21 cellular contexts compared by ENCODE assay signal in the genomic region with DNA sequence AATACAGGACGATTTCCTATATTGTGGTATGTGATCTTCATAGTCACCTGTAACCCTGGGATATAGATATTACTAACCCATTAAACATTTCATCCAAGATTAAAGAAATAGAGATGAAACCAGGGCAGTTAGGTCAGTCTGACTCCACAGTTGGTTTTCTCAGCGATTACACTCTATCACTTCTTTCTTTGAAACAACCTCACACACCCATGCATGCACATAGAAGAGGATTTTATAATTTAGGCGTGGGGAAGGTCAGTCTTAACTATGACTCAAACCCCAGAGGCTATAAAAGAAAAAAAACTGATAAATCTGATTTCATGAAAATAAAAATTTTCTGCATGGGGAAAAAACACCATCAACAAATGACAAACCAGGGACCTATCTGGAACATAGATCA.
"Had no signal": no experiment of that assay in that cellular context is flagged by ENCODE, and none has a peak within 500 bp of the region (broad histone marks: within the 10 kb centered on the region; RNA-seq: fewer than 3 reads in every experiment).

No MANE protein-coding gene starts in this region.

- H3K4me1 ChIP-seq: uterus had no signal

- DNase-seq: effector CD4-positive, alpha-beta T cell; endodermal cell; erythroblast; foreskin keratinocyte; head of caudate nucleus; kidney; mesendoderm; naive thymus-derived CD4-positive, alpha-beta T cell; nephron progenitor cell; sigmoid colon; stimulated activated CD4-positive, alpha-beta T cell treated with anti-CD3 and anti-CD28 coated beads, Interleukin-2, amount 100 ng/mL, for 24 hours; stimulated activated CD4-positive, alpha-beta T cell treated with anti-CD3 and anti-CD28 coated beads, Interleukin-4, amount 100 ng/mL, for 4 hours; stimulated activated naive CD4-positive, alpha-beta T cell; stomach; uterus had no signal

- H3K4me1 Mint-ChIP-seq: endodermal cell had no signal

- H3K4me3 ChIP-seq: coronary artery, hepatocyte, prostate gland, sigmoid colon, skin epidermis, stomach, upper lobe of left lung, uterus had no signal

- H3K9me3 ChIP-seq: prostate gland, sigmoid colon, stomach, upper lobe of left lung, uterus had no signal

- ATAC-seq: foreskin keratinocyte; naive thymus-derived CD4-positive, alpha-beta T cell had no signal

- H3K27ac Mint-ChIP-seq: endodermal cell, nephron progenitor cell had no signal

- H3K9me3 Mint-ChIP-seq: endodermal cell had no signal

- H3K27me3 ChIP-seq: hepatocyte, sigmoid colon, stomach, upper lobe of left lung, uterus had no signal

- H3K27me3 Mint-ChIP-seq: naive thymus-derived CD4-positive, alpha-beta T cell had no signal

- H3K4me3 Mint-ChIP-seq: endodermal cell, nephron progenitor cell had no signal

- H3K36me3 ChIP-seq: prostate gland, sigmoid colon, stomach, upper lobe of left lung, uterus had no signal

- H3K27ac ChIP-seq: coronary artery, foreskin keratinocyte, hepatocyte, parathyroid adenoma, prostate gland, skin epidermis, stomach, upper lobe of left lung, uterus had no signal
